ENCODE assay signal across 23 cellular contexts in the genomic region with DNA sequence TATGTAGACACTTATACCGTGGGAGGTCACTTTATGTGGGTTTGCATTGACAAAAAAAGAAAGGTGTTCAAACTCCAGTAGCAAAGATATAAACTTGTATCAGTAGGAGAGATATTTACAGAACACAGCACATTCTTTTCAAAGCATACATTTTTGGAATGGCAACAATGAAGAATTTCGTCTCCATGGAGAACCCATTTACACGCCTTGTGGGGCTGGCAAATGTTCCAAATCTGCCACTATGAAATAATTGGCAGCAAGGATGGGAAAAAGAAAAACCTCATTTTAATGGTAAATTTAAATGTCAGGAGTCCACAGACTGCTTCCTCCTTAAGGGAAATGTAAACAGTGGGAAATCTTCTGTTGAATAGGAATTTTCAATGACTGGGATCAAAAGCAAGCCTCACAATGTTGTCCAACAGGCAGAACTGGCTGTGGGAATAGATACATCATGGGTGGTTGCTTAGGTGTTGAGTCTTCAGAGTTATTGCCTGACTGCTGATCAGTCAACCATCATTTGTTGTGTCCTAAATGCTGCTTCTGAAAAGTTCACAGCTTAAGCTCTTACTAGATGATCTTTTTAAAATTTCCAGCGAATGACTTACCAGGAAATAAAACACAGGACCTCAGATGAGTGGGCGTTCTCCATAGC.
A peak's percentile ranks its signal among the peaks of the same experiment; 100 is the strongest.
DNase-seq lines count a peak whose midpoint lies in the region; ATAC-seq and TF ChIP-seq lines count a peak whose summit lies in the region.
"Had no signal": no experiment of that assay in that cellular context is flagged by ENCODE, and none has a peak within 500 bp of the region (broad histone marks: within the 10 kb centered on the region; RNA-seq: fewer than 3 reads in every experiment).

No MANE protein-coding gene starts in this region.

- no peak overlapping the region for H2BK12ac ChIP-seq in mesenchymal stem cell (ENCODE audit: low read length in 2 of 2)

- ATAC-seq in esophagus mucosa: peak; percentile 92
- ATAC-seq: activated CD8-positive, alpha-beta T cell treated with anti-CD3 and anti-CD28 coated beads, Interleukin-2, amount 10 ng/mL, durations not matched to agents 7 days and 5 days; activated T-cell treated with anti-CD3 and anti-CD28 coated beads, Interleukin-2, amount 50 U/mL, for 4 hours; GM12878; natural killer cell; stimulated activated naive CD8-positive, alpha-beta T cell treated with anti-CD3 and anti-CD28 coated beads, Interleukin-15, amount 100 ng/mL, for 72 hours had no signal

- H3F3A ChIP-seq in smooth muscle cell (ENCODE audit: low read depth): no peaks in the 10 kb centered on the region

- H2AFZ ChIP-seq in smooth muscle cell (ENCODE audit: low read depth): no peak overlapping the region
- no peak overlapping the region for H2AFZ ChIP-seq in mesenchymal stem cell (ENCODE audit: low read depth, low read length)
- H2AFZ ChIP-seq: GM23248 had no signal

- H3K4me1 ChIP-seq in smooth muscle cell (ENCODE audit: low read depth) (peaks cover 27% of the 10 kb centered on the region), mesenchymal stem cell (ENCODE audit: control insufficient read depth, insufficient read depth, low read depth, low read length) (peaks cover 2% of the 10 kb centered on the region)
- H3K4me1 ChIP-seq: transverse colon had no signal

- no peak overlapping the region for H3K4me3 ChIP-seq in smooth muscle cell
- no peak overlapping the region for H3K4me3 ChIP-seq in mesenchymal stem cell (ENCODE audit: insufficient read depth in 1 of 2, low read depth in 1 of 2, low read length in 2 of 2)
- H3K4me3 ChIP-seq: GM12878, GM23248, transverse colon had no signal

- no peak overlapping the region for H2AK5ac ChIP-seq in mesenchymal stem cell (ENCODE audit: low read length, severe bottlenecking)

- no peaks in the 10 kb centered on the region for H3K79me1 ChIP-seq in mesenchymal stem cell (replicated peaks; ENCODE audit: low read length, poor library complexity, severe bottlenecking)

- H3K9ac ChIP-seq in smooth muscle cell (ENCODE audit: low read depth) (no peak overlapping the region), mesenchymal stem cell (ENCODE audit: low read length) (no peak overlapping the region)
- H3K9ac ChIP-seq: GM23248 had no signal

- H3K27ac ChIP-seq in smooth muscle cell (ENCODE audit: low read depth) (peak overlapping the region; percentile 44), mesenchymal stem cell (ENCODE audit: low read length, poor library complexity, severe bottlenecking) (no peak overlapping the region)
- H3K27ac ChIP-seq: 22Rv1, GM23248, transverse colon had no signal

- H3K18ac ChIP-seq in mesenchymal stem cell (ENCODE audit: low read depth in 1 of 2, low read length in 2 of 2): no peak overlapping the region

- no peak overlapping the region for H2BK5ac ChIP-seq in mesenchymal stem cell (ENCODE audit: low read depth, low read length, poor library complexity, severe bottlenecking)

- 77% methylated on average over 5 of the region's 5 CpGs for WGBS in smooth muscle cell (ENCODE audit: low lambda C conversion rate)
- 97% methylated on average over 5 of the region's 5 CpGs for WGBS in mesenchymal stem cell

- TF ChIP-seq CTCF in smooth muscle cell (IDR thresholded peaks at IDR 0.05; ENCODE audit: borderline replicate concordance, insufficient read depth, poor library complexity, severe bottlenecking): no peak
- TF ChIP-seq CTCF in GM20000 (IDR thresholded peaks at IDR 0.05; ENCODE audit: extremely low read depth, missing control alignments): no peak

- H3K36me3 ChIP-seq in smooth muscle cell (ENCODE audit: low read depth) (no peaks in the 10 kb centered on the region), mesenchymal stem cell (ENCODE audit: control insufficient read depth in 1 of 2, insufficient read depth in 2 of 2, low read depth in 1 of 2, low read length in 2 of 2) (no peaks in the 10 kb centered on the region)
- H3K36me3 ChIP-seq: transverse colon had no signal

- H3K79me2 ChIP-seq in smooth muscle cell (ENCODE audit: low read depth): no peaks in the 10 kb centered on the region

- H3K14ac ChIP-seq in mesenchymal stem cell (ENCODE audit: low read length in 2 of 2): no peak overlapping the region

- no peaks in the 10 kb centered on the region for H4K20me1 ChIP-seq in smooth muscle cell (ENCODE audit: low read depth)

- no peak overlapping the region for H3K23ac ChIP-seq in mesenchymal stem cell (ENCODE audit: low read length in 2 of 2)

- no peak overlapping the region for H3K4ac ChIP-seq in mesenchymal stem cell (ENCODE audit: low read depth in 1 of 2, low read length in 2 of 2)

- DNase-seq in NCI-H2107 treated with DMSO at 0.1 percent for 48 hours (lab: John Stamatoyannopoulos, UW; ENCODE audit: unreplicated experiment) (peak; percentile 21), NCI-H2107 (lab: John Stamatoyannopoulos, UW) (no peak), NCI-H446 treated with DMSO at 0.1 percent for 48 hours (lab: John Stamatoyannopoulos, UW) (peak; percentile 46), smooth muscle cell (lab: John Stamatoyannopoulos, UW; ENCODE audit: unreplicated experiment) (no peak), NCI-H82 (lab: John Stamatoyannopoulos, UW) (no peak), mesenchymal stem cell (no peak), GM20000 (ENCODE audit: low spot score) (no peak)
- DNase-seq: activated B cell treated with CpG ODN at 0.5 μM for 24 hours; activated CD8-positive, alpha-beta T cell treated with anti-CD3 and anti-CD28 coated beads, Interleukin-2, amount 10 ng/mL, durations not matched to agents 7 days and 5 days; activated naive CD4-positive, alpha-beta T cell treated with anti-CD3 and anti-CD28 coated beads, Interleukin-2, amount 10 ng/mL, durations not matched to agents 7 days and 5 days; activated T-cell treated with anti-CD3 and anti-CD28 coated beads, Interleukin-2, amount 50 U/mL, for 4 hours; aorta; GM23248; mammary epithelial cell; natural killer cell; NCI-H146; NCI-H526; stimulated activated CD4-positive, alpha-beta T cell treated with anti-CD3 and anti-CD28 coated beads, Interleukin-4, amount 100 ng/mL, for 1 hour; stimulated activated naive CD8-positive, alpha-beta T cell treated with anti-CD3 and anti-CD28 coated beads, Interleukin-15, amount 100 ng/mL, for 72 hours; transverse colon had no signal

- no peak overlapping the region for H2BK15ac ChIP-seq in mesenchymal stem cell (ENCODE audit: low read depth, poor library complexity, severe bottlenecking)

- H3K27me3 ChIP-seq in smooth muscle cell (ENCODE audit: low read depth) (no peaks in the 10 kb centered on the region), mesenchymal stem cell (ENCODE audit: control insufficient read depth in 1 of 2, insufficient read depth in 1 of 2, low read length in 2 of 2) (no peaks in the 10 kb centered on the region)
- H3K27me3 ChIP-seq: transverse colon had no signal

- H3K9me3 ChIP-seq in smooth muscle cell (replicated peaks; ENCODE audit: low read depth) (no peaks in the 10 kb centered on the region), mesenchymal stem cell (ENCODE audit: control insufficient read depth, low read length) (no peaks in the 10 kb centered on the region)
- H3K9me3 ChIP-seq: transverse colon had no signal

- H4K8ac ChIP-seq in mesenchymal stem cell (ENCODE audit: low read length): no peak overlapping the region

- no peak overlapping the region for H2BK120ac ChIP-seq in mesenchymal stem cell (ENCODE audit: low read depth, low read length)

- H4K91ac ChIP-seq in mesenchymal stem cell (ENCODE audit: low read length): no peak overlapping the region

- H3K4me2 ChIP-seq in smooth muscle cell (no peak overlapping the region), mesenchymal stem cell (ENCODE audit: low read length, poor library complexity, severe bottlenecking) (no peak overlapping the region)

Comparison
In these comparisons a context has a peak if more than half of its experiments do, and no peak if none do; other contexts are left out.
1. DNase-seq: peak in NCI-H2107 treated with DMSO at 0.1 percent for 48 hours (single experiment) and NCI-H446 treated with DMSO at 0.1 percent for 48 hours (single experiment); none in NCI-H2107 (single experiment), smooth muscle cell (single experiment), NCI-H82 (single experiment), mesenchymal stem cell (single experiment) and GM20000 (single experiment).